In the genomic region with DNA sequence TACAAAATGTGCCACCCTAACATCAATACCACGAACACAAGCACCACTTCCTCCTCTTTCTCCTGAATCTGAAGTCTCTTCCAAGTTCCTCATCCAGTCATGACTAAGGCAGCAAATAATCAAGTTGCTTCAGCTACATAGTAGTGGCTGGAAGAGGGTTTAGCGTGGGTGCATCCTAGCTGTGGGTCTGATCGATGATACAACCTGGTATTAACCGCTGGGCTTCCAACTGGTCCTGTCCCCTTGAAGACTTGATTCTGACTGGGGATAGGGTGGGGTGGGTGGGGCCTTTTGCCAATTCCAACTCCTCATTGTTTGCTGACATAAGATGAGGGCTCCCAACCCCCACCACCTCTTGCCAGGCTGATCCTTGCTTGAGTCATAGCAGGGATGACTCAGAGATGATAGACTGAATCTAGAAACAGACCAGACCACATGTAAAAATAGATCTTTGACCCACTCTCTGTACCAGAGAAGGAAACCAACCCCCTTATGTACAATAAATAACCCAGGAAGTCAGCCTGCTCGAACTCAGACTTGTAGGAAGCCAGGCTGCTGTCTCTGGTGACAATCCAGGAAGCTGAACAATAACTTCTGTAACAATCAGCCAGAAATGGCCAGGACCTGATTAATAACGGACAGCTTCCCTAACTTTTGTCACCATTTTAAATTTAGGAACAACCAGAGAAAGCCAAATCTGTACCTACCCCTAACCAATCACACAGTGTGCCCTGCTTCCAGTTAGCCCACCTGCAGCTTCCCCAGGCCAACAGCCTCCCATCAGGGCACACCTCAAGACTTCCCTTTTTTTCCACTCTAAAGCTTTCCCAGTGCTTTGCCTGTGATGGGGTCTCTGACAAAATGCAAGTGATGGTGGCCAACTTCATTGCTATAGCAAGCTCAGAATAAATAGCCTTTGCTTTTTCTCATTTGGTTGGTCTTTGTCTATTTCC, we compare ENCODE assay signal across 8 cellular contexts.
DNase-seq lines count a peak whose midpoint lies in the region; ATAC-seq and TF ChIP-seq lines count a peak whose summit lies in the region.

No MANE protein-coding gene starts in this region.

- intact Hi-C loops in Caco-2 (cut with micrococcal nuclease; ENCODE audit: unreplicated experiment): loop anchor here (2.0 to 10.0 kb wide), 4 partner anchors 23 to 831 kb away; no protein-coding TSS in a partner anchor

- DNase-seq in Caco-2: peak; percentile 21 to 53
- no peak for DNase-seq in T-helper 17 cell
- peak; percentile 84 for DNase-seq in coronary artery (ENCODE audit: low spot score)
- peak; percentile 93 for DNase-seq in osteoblast (ENCODE audit: insufficient read length, low spot score, missing footprints)
- DNase-seq in effector CD8-positive, alpha-beta T cell (lab: John Stamatoyannopoulos, UW): no peak
- no peak for DNase-seq in activated CD4-positive, CD25-positive, alpha-beta regulatory T cell treated with anti-CD3 and anti-CD28 coated beads, Interleukin-2, amount 50 U/mL, for 72 hours

- H3K9me3 ChIP-seq in Caco-2 (no peaks in the 10 kb centered on the region), T-helper 17 cell (ENCODE audit: control insufficient read depth, low read length, poor library complexity, severe bottlenecking) (no peaks in the 10 kb centered on the region), osteoblast (ENCODE audit: low read depth, low read length) (no peaks in the 10 kb centered on the region)

- CTCF ChIA-PET in Caco-2 (lab: Charles Lee): interaction anchor here (0.9 to 3.0 kb wide), 3 partner anchors 9 to 200 kb away, joined by 3 to 13 read pairs (median 8); no protein-coding TSS in a partner anchor

- H3K27ac Mint-ChIP-seq in Caco-2 (ENCODE audit: unreplicated experiment) (peak overlapping the region; percentile 66), T-helper 17 cell (peak overlapping the region; percentile 49)

- TF ChIP-seq CTCF in Caco-2 (IDR thresholded peaks at IDR 0.05; ENCODE audit: insufficient read depth in 1 of 2, low read depth in 1 of 2, low read length in 1 of 2, severe bottlenecking in 1 of 2, unreplicated experiment in 1 of 2) (no peak), coronary artery (IDR thresholded peaks at IDR 0.05) (no peak), osteoblast (IDR thresholded peaks at IDR 0.05; ENCODE audit: extremely low read depth, low read depth, low read length) (no peak)

- no peaks in the 10 kb centered on the region for H3K79me2 ChIP-seq in osteoblast (ENCODE audit: insufficient read depth, low read length)

- H3K4me1 Mint-ChIP-seq in Caco-2 (ENCODE audit: low read depth, unreplicated experiment): peaks cover 22% of the 10 kb centered on the region
- peaks cover 13% of the 10 kb centered on the region for H3K4me1 Mint-ChIP-seq in T-helper 17 cell

- H3K36me3 ChIP-seq in Caco-2 (ENCODE audit: control insufficient read depth, insufficient read depth, low read length): no peaks in the 10 kb centered on the region
- H3K36me3 ChIP-seq in osteoblast (ENCODE audit: insufficient read depth, low read length): no peaks in the 10 kb centered on the region

- H3K4me1 ChIP-seq in Caco-2: peaks cover 18% of the 10 kb centered on the region
- H3K4me1 ChIP-seq in osteoblast (ENCODE audit: insufficient read depth, low read length): peaks cover 31% of the 10 kb centered on the region

- BruUV-seq in Caco-2 (replicated peaks; lab: Mats Ljungman, UMichigan): no TSS peak

- H3K9me3 Mint-ChIP-seq in Caco-2 (ENCODE audit: unreplicated experiment): peaks cover 9% of the 10 kb centered on the region

- peak overlapping the region; percentile 27 for H2AFZ ChIP-seq in osteoblast (ENCODE audit: low read length)

- no peaks in the 10 kb centered on the region for H3K27me3 Mint-ChIP-seq in Caco-2 (ENCODE audit: insufficient read depth, unreplicated experiment)
- H3K27me3 Mint-ChIP-seq in T-helper 17 cell: peaks cover 13% of the 10 kb centered on the region

- POLR2A ChIA-PET in Caco-2 (lab: Charles Lee): no interaction called here

- H3K27me3 ChIP-seq in Caco-2 (replicated peaks; ENCODE audit: control insufficient read depth, insufficient read depth, low read length) (no peaks in the 10 kb centered on the region), osteoblast (ENCODE audit: insufficient read depth, low read length) (no peaks in the 10 kb centered on the region)

- no peaks in the 10 kb centered on the region for H4K20me1 ChIP-seq in osteoblast (ENCODE audit: insufficient read depth, low read length)

- H3K4me3 Mint-ChIP-seq in Caco-2 (ENCODE audit: unreplicated experiment): no peak overlapping the region
- H3K4me3 Mint-ChIP-seq in T-helper 17 cell: no peak overlapping the region

- H3K36me3 Mint-ChIP-seq in Caco-2 (ENCODE audit: insufficient read depth, unreplicated experiment) (no peaks in the 10 kb centered on the region), T-helper 17 cell (ENCODE audit: low read depth) (peaks cover 2% of the 10 kb centered on the region)

- peak overlapping the region; percentile 59 to 87 for H3K27ac ChIP-seq in coronary artery
- peak overlapping the region; percentile 92 for H3K27ac ChIP-seq in osteoblast (ENCODE audit: low read depth, low read length)

- H3K4me2 ChIP-seq in osteoblast (ENCODE audit: insufficient read depth, low read length): peak overlapping the region; percentile 79

- ATAC-seq in GM19452 (IDR thresholded peaks at IDR 0.05; ENCODE audit: unreplicated experiment): peak; percentile 97
- ATAC-seq in HG03457 (IDR thresholded peaks at IDR 0.05; ENCODE audit: unreplicated experiment): peak; percentile 99
- ATAC-seq in T-helper 17 cell: peak; percentile 59

- H3K4me3 ChIP-seq in Caco-2 (ENCODE audit: low read depth, low read length) (no peak overlapping the region), coronary artery (peak overlapping the region; percentile 47), osteoblast (ENCODE audit: insufficient read depth, low read length) (peak overlapping the region; percentile 40)

Comparison
In these comparisons a context has a peak if more than half of its experiments do, and no peak if none do; other contexts are left out.
1. DNase-seq: peak in Caco-2 (2 of 2), coronary artery (single experiment) and osteoblast (single experiment); none in T-helper 17 cell (0 of 3), effector CD8-positive, alpha-beta T cell (single experiment) and activated CD4-positive, CD25-positive, alpha-beta regulatory T cell treated with anti-CD3 and anti-CD28 coated beads, Interleukin-2, amount 50 U/mL, for 72 hours (single experiment).
2. Peak in every context shown above with its lines, with median percentiles within 50 percentile points of each other: ATAC-seq.